ENCODE assay signal across 8 cellular contexts in genomic region chr9:120926397-120926928, GRCh38. TPM values are rescaled to one million over a fixed set of nuclear protein-coding genes. Genes with fewer than 3 reads are reported as not detected.
DNase-seq lines count a peak whose midpoint lies in the region; ATAC-seq, FAIRE-seq and TF ChIP-seq lines count a peak whose summit lies in the region.

A gene with protein sequence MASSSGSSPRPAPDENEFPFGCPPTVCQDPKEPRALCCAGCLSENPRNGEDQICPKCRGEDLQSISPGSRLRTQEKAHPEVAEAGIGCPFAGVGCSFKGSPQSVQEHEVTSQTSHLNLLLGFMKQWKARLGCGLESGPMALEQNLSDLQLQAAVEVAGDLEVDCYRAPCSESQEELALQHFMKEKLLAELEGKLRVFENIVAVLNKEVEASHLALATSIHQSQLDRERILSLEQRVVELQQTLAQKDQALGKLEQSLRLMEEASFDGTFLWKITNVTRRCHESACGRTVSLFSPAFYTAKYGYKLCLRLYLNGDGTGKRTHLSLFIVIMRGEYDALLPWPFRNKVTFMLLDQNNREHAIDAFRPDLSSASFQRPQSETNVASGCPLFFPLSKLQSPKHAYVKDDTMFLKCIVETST (minus strand): TSS chr9:120926796. CDS start chr9:120926075, 721 bp downstream.

- H3K79me2 ChIP-seq in GM23338 (replicated peaks; ENCODE audit: insufficient read depth) = no peaks in the 10 kb centered on the region
- H3K79me2 ChIP-seq in PC-9 (ENCODE audit: low read depth) = no peaks in the 10 kb centered on the region

- peaks cover 43% of the 10 kb centered on the region for H3K4me1 Mint-ChIP-seq in GM23338

- no peaks in the 10 kb centered on the region for H3K36me3 Mint-ChIP-seq in GM23338 (ENCODE audit: low read depth)

- H3K4me1 ChIP-seq in GM23338 (ENCODE audit: insufficient read depth) (peaks cover 49% of the 10 kb centered on the region), colonic mucosa (no peaks in the 10 kb centered on the region), spleen (peaks cover 53 to 100% (median 83%) of the 10 kb centered on the region in 6 donors), PC-9 (replicated peaks; ENCODE audit: insufficient read depth) (peaks cover 11% of the 10 kb centered on the region)

- H3K9me3 ChIP-seq in colonic mucosa (no peaks in the 10 kb centered on the region), spleen (no peaks in the 10 kb centered on the region), PC-9 (ENCODE audit: insufficient read depth, low read depth) (no peaks in the 10 kb centered on the region), MG63 (no peaks in the 10 kb centered on the region)

- H4K20me1 ChIP-seq in GM23338 (replicated peaks; ENCODE audit: insufficient read depth) = no peaks in the 10 kb centered on the region
- no peaks in the 10 kb centered on the region for H4K20me1 ChIP-seq in PC-9 (ENCODE audit: insufficient read depth)

- H3F3A ChIP-seq in GM23338 (replicated peaks; ENCODE audit: low read depth) = peaks cover 12% of the 10 kb centered on the region; the same call in 1 of the 2 replicates
- peaks cover 20% of the 10 kb centered on the region for H3F3A ChIP-seq in PC-9 (ENCODE audit: insufficient read depth, low read depth)

- peaks cover 15% of the 10 kb centered on the region; the same call in 1 of the 2 replicates for H3K27me3 ChIP-seq in GM23338 (ENCODE audit: insufficient read depth)
- H3K27me3 ChIP-seq in colonic mucosa = no peaks in the 10 kb centered on the region
- H3K27me3 ChIP-seq in spleen (replicated peaks in 1 of 7) = no peaks in the 10 kb centered on the region
- no peaks in the 10 kb centered on the region for H3K27me3 ChIP-seq in PC-9 (ENCODE audit: insufficient read depth, low read depth)
- H3K27me3 ChIP-seq in MG63 = no peaks in the 10 kb centered on the region

- H2AFZ ChIP-seq in GM23338 (no peak within 1 kb of the TSS), PC-9 (no peak within 1 kb of the TSS)

- 24 to 44% (median 30%) methylated on average over 5 to 6 of the region's 6 CpGs for WGBS in spleen, 5 donors

- H3K27ac Mint-ChIP-seq in GM23338 = peak within 1 kb of the TSS; percentile 72; the same call in 1 of the 2 replicates

- DNase-seq in GM12892 (ENCODE audit: insufficient read length) (no peak), GM23338 (ENCODE audit: low spot score) (no peak), NOMO-1 treated with dmso at 0.1 percent for 144 hours (lab: John Stamatoyannopoulos, UW; ENCODE audit: unreplicated experiment) (peak; percentile 16), colonic mucosa (no peak), spleen (peak; percentile 86), PC-9 (no peak), MG63 (no peak), HTR-8/SVneo (ENCODE audit: insufficient read length, low spot score) (no peak)

- peaks cover 22% of the 10 kb centered on the region for H3K27me3 Mint-ChIP-seq in GM23338 (ENCODE audit: insufficient read depth, low read depth, poor library complexity)

- H3K36me3 ChIP-seq in GM23338 (ENCODE audit: insufficient read depth) (no peaks in the 10 kb centered on the region), colonic mucosa (no peaks in the 10 kb centered on the region), spleen (peaks cover 0 to 21% (median 0%) of the 10 kb centered on the region in 6 donors), PC-9 (ENCODE audit: low read depth) (no peaks in the 10 kb centered on the region), MG63 (no peaks in the 10 kb centered on the region)

- H3K4me2 ChIP-seq in GM23338 (peak within 1 kb of the TSS; percentile 66; the same call in 1 of the 2 replicates), PC-9 (no peak within 1 kb of the TSS)

- intact Hi-C loops in colonic mucosa (cut with DNase I) (loop anchor here (5.0 kb wide), 1 partner anchor 49 kb away; the partner anchor contains the start of gene PHF19), spleen (cut with DNase I; ENCODE audit: low total_unique reads) (no loop called here), PC-9 (cut with micrococcal nuclease; ENCODE audit: unreplicated experiment) (no loop called here)

- H3K4me3 ChIP-seq in GM23338 (no peak within 1 kb of the TSS), colonic mucosa (peak within 1 kb of the TSS; percentile 8), spleen (peak within 1 kb of the TSS in 7 of 8 donors; percentile 1 to 82 (median 19)), PC-9 (no peak within 1 kb of the TSS), MG63 (no peak within 1 kb of the TSS)

- H3K27ac ChIP-seq in GM23338 (ENCODE audit: low read depth) = no peak within 1 kb of the TSS
- H3K27ac ChIP-seq in colonic mucosa = peak within 1 kb of the TSS; percentile 78
- H3K27ac ChIP-seq in spleen = peak within 1 kb of the TSS; percentile 74 to 96 (median 95)
- no peak within 1 kb of the TSS for H3K27ac ChIP-seq in PC-9

- CTCF ChIA-PET in PC-9 (lab: Charles Lee) = no interaction called here

- TF ChIP-seq POLR2A in GM12892 (IDR thresholded peaks at IDR 0.05; ENCODE audit: low read depth, low read length) (peak; percentile 53), spleen (IDR thresholded peaks at IDR 0.05) (no peak)

- no TSS peak for BruUV-seq in PC-9 (replicated peaks; lab: Mats Ljungman, UMichigan)

- FAIRE-seq in GM12892 (lab: Jason Lieb, UNC) = peak; percentile 63
- no peak for FAIRE-seq in HTR-8/SVneo (lab: Jason Lieb, UNC)

- peak within 1 kb of the TSS; percentile 40 to 79 for H3K9ac ChIP-seq in colonic mucosa (ENCODE audit: low read depth in 2 of 2, low read length in 2 of 2)

- H3K9me2 ChIP-seq in GM23338 (ENCODE audit: insufficient read depth) (no peaks in the 10 kb centered on the region), PC-9 (ENCODE audit: insufficient read depth) (no peaks in the 10 kb centered on the region)

- POLR2A ChIA-PET in PC-9 (lab: Charles Lee; ENCODE audit: unreplicated experiment) = interaction anchor here (0.6 kb wide), 1 partner anchor 133 kb away, joined by 5 read pairs; the partner anchor contains the start of gene FBXW2

- peak within 1 kb of the TSS; percentile 74; the same call in 1 of the 3 replicates for H3K4me3 Mint-ChIP-seq in GM23338

- TF ChIP-seq CTCF in GM23338 (conservative IDR thresholded peaks at IDR 0.05; ENCODE audit: low read depth in 2 of 2) (no peak), colonic mucosa (IDR thresholded peaks at IDR 0.05) (no peak), spleen (IDR thresholded peaks at IDR 0.05 in 8 of 11, conservative IDR thresholded peaks at IDR 0.05 in 3 of 11) (no peak), PC-9 (conservative IDR thresholded peaks at IDR 0.05) (no peak)

- no peaks in the 10 kb centered on the region for H3K9me3 Mint-ChIP-seq in GM23338

- no peak for ATAC-seq in GM23338

TF ChIP-seq in GM23338, 12 proteins besides CTCF, POLR2A, EP300 and RAD21 (continues in another document):
- no peak for TF ChIP-seq CREB1 (CRISPR knock-in tag; IDR thresholded peaks at IDR 0.05; ENCODE audit: low read depth)
- TF ChIP-seq ZNF331 (CRISPR knock-in tag; IDR thresholded peaks at IDR 0.05; ENCODE audit: low read depth) = no peak
- TF ChIP-seq JUNB (IDR thresholded peaks at IDR 0.05; ENCODE audit: unreplicated experiment) = no peak
- no peak for TF ChIP-seq POLR2AphosphoS5 (IDR thresholded peaks at IDR 0.05; ENCODE audit: low read depth)
- no peak for TF ChIP-seq EZH2 (IDR thresholded peaks at IDR 0.05; ENCODE audit: low read depth, unreplicated experiment)
- TF ChIP-seq, protein P1, sequence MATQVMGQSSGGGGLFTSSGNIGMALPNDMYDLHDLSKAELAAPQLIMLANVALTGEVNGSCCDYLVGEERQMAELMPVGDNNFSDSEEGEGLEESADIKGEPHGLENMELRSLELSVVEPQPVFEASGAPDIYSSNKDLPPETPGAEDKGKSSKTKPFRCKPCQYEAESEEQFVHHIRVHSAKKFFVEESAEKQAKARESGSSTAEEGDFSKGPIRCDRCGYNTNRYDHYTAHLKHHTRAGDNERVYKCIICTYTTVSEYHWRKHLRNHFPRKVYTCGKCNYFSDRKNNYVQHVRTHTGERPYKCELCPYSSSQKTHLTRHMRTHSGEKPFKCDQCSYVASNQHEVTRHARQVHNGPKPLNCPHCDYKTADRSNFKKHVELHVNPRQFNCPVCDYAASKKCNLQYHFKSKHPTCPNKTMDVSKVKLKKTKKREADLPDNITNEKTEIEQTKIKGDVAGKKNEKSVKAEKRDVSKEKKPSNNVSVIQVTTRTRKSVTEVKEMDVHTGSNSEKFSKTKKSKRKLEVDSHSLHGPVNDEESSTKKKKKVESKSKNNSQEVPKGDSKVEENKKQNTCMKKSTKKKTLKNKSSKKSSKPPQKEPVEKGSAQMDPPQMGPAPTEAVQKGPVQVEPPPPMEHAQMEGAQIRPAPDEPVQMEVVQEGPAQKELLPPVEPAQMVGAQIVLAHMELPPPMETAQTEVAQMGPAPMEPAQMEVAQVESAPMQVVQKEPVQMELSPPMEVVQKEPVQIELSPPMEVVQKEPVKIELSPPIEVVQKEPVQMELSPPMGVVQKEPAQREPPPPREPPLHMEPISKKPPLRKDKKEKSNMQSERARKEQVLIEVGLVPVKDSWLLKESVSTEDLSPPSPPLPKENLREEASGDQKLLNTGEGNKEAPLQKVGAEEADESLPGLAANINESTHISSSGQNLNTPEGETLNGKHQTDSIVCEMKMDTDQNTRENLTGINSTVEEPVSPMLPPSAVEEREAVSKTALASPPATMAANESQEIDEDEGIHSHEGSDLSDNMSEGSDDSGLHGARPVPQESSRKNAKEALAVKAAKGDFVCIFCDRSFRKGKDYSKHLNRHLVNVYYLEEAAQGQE (IDR thresholded peaks at IDR 0.05; ENCODE audit: unreplicated experiment) = no peak

RNA-seq across cellular contexts. Expression of the gene that starts here (rescaled TPM):
- polyA plus RNA-seq in GM12892 (2012; ENCODE audit: missing spikeins) = 116 TPM
- total RNA-seq in GM23338 (2014; rRNA removed; shearing (Covaris generic)) = 1.0 and 1.4 TPM in 2 replicates
- polyA plus RNA-seq in GM23338 (2016; fragmentation: Nextera tagmentation; extraction: Ambion mirVana) = 0.39 and 0.63 TPM in 2 replicates
- 1 to 10 TPM; 1.5 to 3.1 TPM for total RNA-seq in colonic mucosa
- 10 to 100 TPM; 11.9 to 29.2 (median 22.4) TPM for total RNA-seq in spleen
- polyA plus RNA-seq in spleen = 10 to 100 TPM in 2 of 3 donors, 1 to 10 TPM in 1; 8.6 to 13.0 (median 10.2) TPM
- total RNA-seq in PC-9 (2021) = 2.7 and 2.9 TPM in 2 replicates
- 0.67 and 0.79 TPM in 2 replicates for total RNA-seq in MG63 (2014; rRNA removed; shearing (Covaris generic); ENCODE audit: low replicate concordance)

Comparison
In these comparisons a context has a peak if more than half of its experiments do, and no peak if none do; other contexts are left out.
1. DNase-seq: peak in NOMO-1 treated with dmso at 0.1 percent for 144 hours (single experiment) and spleen (single experiment); none in GM12892 (single experiment), GM23338 (single experiment), colonic mucosa (single experiment), PC-9 (0 of 2), MG63 (single experiment) and HTR-8/SVneo (single experiment).
2. H3K27ac ChIP-seq: peak in colonic mucosa (single experiment) and spleen (8 of 8); none in GM23338 (single experiment) and PC-9 (single experiment).
3. H3K4me3 ChIP-seq: peak in colonic mucosa (single experiment) and spleen (7 of 8); none in GM23338 (single experiment), PC-9 (single experiment) and MG63 (single experiment).